Comparison of ENCODE assay signal across 8 cellular contexts in the genomic region with DNA sequence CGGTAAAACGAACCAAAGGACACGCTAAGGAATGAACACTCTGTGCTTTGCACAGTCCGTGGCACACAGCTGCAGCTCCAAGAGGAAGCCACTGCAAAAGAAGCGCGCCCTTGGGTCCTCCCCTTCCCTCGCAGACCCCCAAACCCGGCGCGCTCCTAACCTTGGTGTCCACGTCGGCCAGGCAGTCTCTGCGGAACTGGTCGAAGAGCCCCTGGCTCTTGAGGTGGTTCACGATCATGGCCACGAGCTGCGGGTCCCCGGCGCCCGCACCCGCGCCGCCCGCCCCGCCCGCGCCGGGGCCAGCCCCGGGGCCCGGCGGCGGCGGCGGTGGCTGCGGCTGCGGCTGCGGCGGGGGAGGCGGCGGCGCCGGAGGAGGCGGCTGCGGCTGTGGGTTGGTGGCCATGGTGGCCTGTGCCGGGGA. TPM values are rescaled to one million over a fixed set of nuclear protein-coding genes. Genes with fewer than 3 reads are reported as not detected.
DNase-seq lines count a peak whose midpoint lies in the region; ATAC-seq, FAIRE-seq and TF ChIP-seq lines count a peak whose summit lies in the region.

No MANE protein-coding gene starts in this region.

- H3F3A ChIP-seq in Loucy (ENCODE audit: low read depth) = no peaks in the 10 kb centered on the region

- no peaks in the 10 kb centered on the region for H3K36me3 ChIP-seq in Loucy (ENCODE audit: insufficient read depth, low read length)

- FAIRE-seq in GM12891 (lab: Jason Lieb, UNC) = no peak

- no peak for TF ChIP-seq CTCF in Loucy (conservative IDR thresholded peaks at IDR 0.05; ENCODE audit: low read length)

- H3K9me2 ChIP-seq in Loucy (replicated peaks; ENCODE audit: low read depth, low read length) = no peaks in the 10 kb centered on the region

- DNase-seq in GM12891 (ENCODE audit: insufficient read length, low spot score) (peak; percentile 17), iris pigment epithelial cell (ENCODE audit: low read depth) (peak; percentile 32), NCI-H1092 treated with DMSO at 0.1 percent for 48 hours (lab: John Stamatoyannopoulos, UW) (no peak), ureter (ENCODE audit: low spot score) (no peak)
- peak; percentile 4 to 5 for DNase-seq in stimulated activated CD8-positive, alpha-beta memory T cell treated with anti-CD3 and anti-CD28 coated beads, Interleukin-4, amount 100 ng/mL, for 1 hour (ENCODE audit: low read depth in 2 of 2, low spot score in 1 of 2)

- peak overlapping the region; percentile 98 for H2AFZ ChIP-seq in Loucy (ENCODE audit: low read length)

- H3K9me3 ChIP-seq in Loucy (ENCODE audit: insufficient read depth, low read depth, low read length) = no peaks in the 10 kb centered on the region

- peaks cover 36% of the 10 kb centered on the region for H4K20me1 ChIP-seq in Loucy (ENCODE audit: insufficient read depth, low read length, poor library complexity, severe bottlenecking)

- no peak for TF ChIP-seq POLR2A in GM12891 (IDR thresholded peaks at IDR 0.05; ENCODE audit: low read depth, low read length)

- peaks cover 16% of the 10 kb centered on the region for H3K4me1 ChIP-seq in Loucy (ENCODE audit: insufficient read depth, low read length, poor library complexity, severe bottlenecking)

- no peaks in the 10 kb centered on the region for H3K27me3 ChIP-seq in Loucy (ENCODE audit: insufficient read depth, low read length, poor library complexity, severe bottlenecking)

- H3K4me3 ChIP-seq in Loucy (ENCODE audit: low read length, poor library complexity, severe bottlenecking) = peak overlapping the region; percentile 81

- 0 to 1% (median 0%) methylated on average over 34 to 45 of the region's 45 CpGs for WGBS in adipose tissue, 3 donors

- peak overlapping the region; percentile 94 for H3K9ac ChIP-seq in Loucy (ENCODE audit: low read depth, low read length, poor library complexity, severe bottlenecking)

- peak overlapping the region; percentile 89 for H3K4me2 ChIP-seq in Loucy (ENCODE audit: low read depth, low read length, poor library complexity, severe bottlenecking)

- peak; percentile 38 for ATAC-seq in GM21786 (IDR thresholded peaks at IDR 0.05; ENCODE audit: unreplicated experiment)

- H3K79me2 ChIP-seq in Loucy (ENCODE audit: insufficient read depth, low read length) = peaks cover 55% of the 10 kb centered on the region

- H3K27ac ChIP-seq in adipose tissue (ENCODE audit: low read depth, low read length) = peak overlapping the region; percentile 21

TF ChIP-seq in GM12891, 5 proteins besides CTCF, POLR2A, EP300 and RAD21:
- TF ChIP-seq POU2F2 (IDR thresholded peaks at IDR 0.05; ENCODE audit: low read depth, low read length) (no peak), PAX5 (IDR thresholded peaks at IDR 0.05; ENCODE audit: insufficient read depth, low read length, severe bottlenecking) (no peak), TAF1 (IDR thresholded peaks at IDR 0.05; ENCODE audit: low read depth, low read length) (no peak), SPI1 (IDR thresholded peaks at IDR 0.05; ENCODE audit: low read depth, low read length) (no peak), POLR2AphosphoS5 (IDR thresholded peaks at IDR 0.05; ENCODE audit: low read depth, low read length) (no peak)

RNA-seq across cellular contexts. Expression of gene BOD1L1, which starts 0.3 kb away (rescaled TPM):
- 16.0 TPM for polyA plus RNA-seq in GM12891 (2012; ENCODE audit: low read depth, missing spikeins)
- polyA plus RNA-seq in adipose tissue = 10 to 100 TPM in 2 of 3 donors, 1 to 10 TPM in 1; 7.2 to 20.9 (median 13.4) TPM
- total RNA-seq in ureter = 46.3 TPM

Comparison
In these comparisons a context has a peak if more than half of its experiments do, and no peak if none do; other contexts are left out.
1. DNase-seq: peak in GM12891 (single experiment), iris pigment epithelial cell (single experiment) and stimulated activated CD8-positive, alpha-beta memory T cell treated with anti-CD3 and anti-CD28 coated beads, Interleukin-4, amount 100 ng/mL, for 1 hour (2 of 2); none in NCI-H1092 treated with DMSO at 0.1 percent for 48 hours (single experiment) and ureter (single experiment).